In the genomic region with DNA sequence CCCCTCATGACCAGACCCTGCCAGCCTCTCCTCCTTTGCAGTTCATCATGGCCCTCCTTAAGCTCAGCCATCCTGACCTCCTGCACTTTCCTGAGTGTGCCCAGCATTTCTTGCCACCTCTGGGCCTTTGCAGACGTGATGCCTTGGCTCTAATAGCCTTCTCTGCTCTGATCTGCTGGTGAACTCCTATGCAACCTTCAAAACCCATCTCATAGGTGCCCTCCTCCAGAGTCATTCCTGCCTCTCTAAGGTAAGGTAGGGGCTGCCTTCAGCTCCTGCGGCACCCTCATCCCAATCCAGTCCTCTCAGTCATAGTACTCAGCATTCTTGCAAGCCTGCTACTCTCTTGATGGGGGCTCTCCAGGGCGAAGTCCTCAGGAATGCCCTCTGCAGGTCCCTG, we compare ENCODE assay signal across 20 cellular contexts. TPM values are rescaled to one million over a fixed set of nuclear protein-coding genes. Genes with fewer than 3 reads are reported as not detected.
"Had no signal": no experiment of that assay in that cellular context is flagged by ENCODE, and none has a peak within 500 bp of the region (broad histone marks: within the 10 kb centered on the region; RNA-seq: fewer than 3 reads in every experiment).

No MANE protein-coding gene starts in this region.

- H3K4me1 ChIP-seq: uterus had no signal

- H3K4me3 Mint-ChIP-seq: dendritic cell treated with granulocyte-macrophage colony-stimulating factor and Interleukin-4, amounts not matched to agents 40 ng/mL and 50 ng/mL, for 4 days; effector memory CD8-positive, alpha-beta T cell; naive thymus-derived CD4-positive, alpha-beta T cell; nephron progenitor cell had no signal

- H3K36me3 Mint-ChIP-seq: naive thymus-derived CD4-positive, alpha-beta T cell had no signal

- DNase-seq: effector memory CD8-positive, alpha-beta T cell; gastrocnemius medialis; heart right ventricle; hypothalamus; kidney glomerular epithelial cell; mammary epithelial cell; naive thymus-derived CD4-positive, alpha-beta T cell; nephron progenitor cell; small intestine; stimulated activated CD4-positive, alpha-beta T cell treated with anti-CD3 and anti-CD28 coated beads, Interleukin-12 subunit alpha, Interleukin-12 subunit beta, amount 100 ng/mL, for 4 hours; stimulated activated naive CD4-positive, alpha-beta T cell; stomach; substantia nigra; upper lobe of left lung; uterus had no signal

- H3K9me3 ChIP-seq: esophagus muscularis mucosa, gastrocnemius medialis, heart right ventricle, neutrophil, stomach, upper lobe of left lung, uterus had no signal

- H3K9me3 Mint-ChIP-seq: dendritic cell treated with granulocyte-macrophage colony-stimulating factor and Interleukin-4, amounts not matched to agents 40 ng/mL and 50 ng/mL, for 4 days; effector memory CD8-positive, alpha-beta T cell; naive thymus-derived CD4-positive, alpha-beta T cell; nephron progenitor cell had no signal

- H3K27ac ChIP-seq: epithelial cell of prostate, heart right ventricle, neutrophil, upper lobe of left lung, uterus had no signal

- H3K27me3 ChIP-seq: esophagus muscularis mucosa, gastrocnemius medialis, heart right ventricle, stomach, upper lobe of left lung, uterus had no signal

- H3K27ac Mint-ChIP-seq: dendritic cell treated with granulocyte-macrophage colony-stimulating factor and Interleukin-4, amounts not matched to agents 40 ng/mL and 50 ng/mL, for 4 days; effector memory CD8-positive, alpha-beta T cell; naive thymus-derived CD4-positive, alpha-beta T cell; nephron progenitor cell had no signal

- ATAC-seq: effector memory CD8-positive, alpha-beta T cell; heart right ventricle; naive thymus-derived CD4-positive, alpha-beta T cell had no signal

- H3K4me3 ChIP-seq: esophagus muscularis mucosa, gastrocnemius medialis, heart right ventricle, stomach, upper lobe of left lung, uterus had no signal

- H3K36me3 ChIP-seq: esophagus muscularis mucosa, gastrocnemius medialis, heart right ventricle, neutrophil, stomach, upper lobe of left lung, uterus had no signal

RNA-seq across cellular contexts. Expression of a gene that starts 19.3 kb away (rescaled TPM):
- total RNA-seq: mononuclear cell had no signal
- polyA plus RNA-seq: mammary epithelial cell; naive thymus-derived CD4-positive, alpha-beta T cell had no signal
